In genomic region chr15:96695426-96695825, GRCh38 we compare ENCODE assay signal across 1 cellular context.
TF ChIP-seq lines count a peak whose summit lies in the region.

No MANE protein-coding gene starts in this region.

TF ChIP-seq in HEK293, 187 proteins besides CTCF, POLR2A, EP300 and RAD21 (continued from another document):
- TF ChIP-seq PATZ1 (tag by site-specific recombination; IDR thresholded peaks at IDR 0.05) (no peak), PRDM6 (tag by site-specific recombination; IDR thresholded peaks at IDR 0.05) (peak; percentile 73), ZNF449 (tag by site-specific recombination; IDR thresholded peaks at IDR 0.05) (no peak), OSR2 (tag by site-specific recombination; IDR thresholded peaks at IDR 0.05) (no peak), KLF10 (tag by site-specific recombination; IDR thresholded peaks at IDR 0.05) (no peak), PRDM2 (tag by site-specific recombination; IDR thresholded peaks at IDR 0.05; ENCODE audit: borderline replicate concordance) (no peak), ZBTB11 (tag by site-specific recombination; conservative IDR thresholded peaks at IDR 0.05; ENCODE audit: low read depth) (no peak), ZBTB1 (tag by site-specific recombination; IDR thresholded peaks at IDR 0.05) (no peak), ZEB2 (tag by site-specific recombination; IDR thresholded peaks at IDR 0.05) (0 out of 2 replicates have a peak, but pooled peaks have one; percentile 43), HIC1 (tag by site-specific recombination; IDR thresholded peaks at IDR 0.05) (no peak), ZNF777 (tag by site-specific recombination; IDR thresholded peaks at IDR 0.05; ENCODE audit: borderline replicate concordance) (no peak), ELK4 (IDR thresholded peaks at IDR 0.05; ENCODE audit: borderline replicate concordance, low read depth, low read length) (no peak), ZNF558 (tag by site-specific recombination; IDR thresholded peaks at IDR 0.05) (no peak), ZNF341 (tag by site-specific recombination; IDR thresholded peaks at IDR 0.05; ENCODE audit: low read depth) (no peak), PRDM1 (tag by site-specific recombination; IDR thresholded peaks at IDR 0.05) (no peak), ZFP69B (tag by site-specific recombination; IDR thresholded peaks at IDR 0.05) (no peak), ZNF26 (tag by site-specific recombination; IDR thresholded peaks at IDR 0.05) (no peak)
